In the genomic region with DNA sequence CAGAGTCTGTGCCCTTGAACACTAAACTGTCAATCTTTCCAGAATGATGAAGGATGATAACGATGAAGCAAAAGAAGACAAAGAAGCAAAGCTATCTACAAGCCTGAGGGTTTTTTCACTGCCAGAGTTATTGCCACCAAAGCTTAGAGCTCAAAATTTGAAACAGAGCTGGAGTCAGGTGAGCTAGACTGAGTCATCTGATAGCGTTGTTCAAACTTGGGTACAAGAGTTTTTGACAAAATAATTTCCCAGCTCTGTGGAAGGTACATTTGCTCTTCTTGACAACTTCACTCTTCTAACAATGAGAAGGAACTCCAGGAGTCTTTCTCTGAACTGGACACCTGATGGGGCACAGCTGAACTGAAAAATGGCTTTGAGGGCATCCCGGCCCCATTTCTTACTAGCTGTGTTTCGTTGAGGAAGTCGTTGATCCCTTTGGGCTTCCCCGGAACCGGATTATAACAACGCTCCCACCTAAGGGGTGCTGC, we compare ENCODE assay signal across 8 cellular contexts. TPM values are rescaled to one million over a fixed set of nuclear protein-coding genes. Genes with fewer than 3 reads are reported as not detected.
DNase-seq lines count a peak whose midpoint lies in the region; ATAC-seq and TF ChIP-seq lines count a peak whose summit lies in the region.

No MANE protein-coding gene starts in this region.

- DNase-seq in A673 (ENCODE audit: low spot score) (no peak), PC-9 (no peak), esophagus muscularis mucosa (ENCODE audit: extremely low spot score) (no peak), NCI-H146 (lab: John Stamatoyannopoulos, UW) (no peak), NCI-H524 (lab: John Stamatoyannopoulos, UW) (no peak)

- intact Hi-C loops in A673 (cut with micrococcal nuclease; ENCODE audit: unreplicated experiment), result no loop called here
- intact Hi-C loops in PC-9 (cut with micrococcal nuclease; ENCODE audit: unreplicated experiment), result loop anchor here (1.0 to 10.0 kb wide), 2 partner anchors 118 to 384 kb away; a partner anchor contains a TSS
- intact Hi-C loops in esophagus muscularis mucosa (cut with DNase I), result no loop called here

- peaks cover 36% of the 10 kb centered on the region for H3K79me2 ChIP-seq in PC-9 (ENCODE audit: low read depth)
- peaks cover 3% of the 10 kb centered on the region for H3K79me2 ChIP-seq in parathyroid adenoma

- H3K4me3 ChIP-seq in A673 (ENCODE audit: low read depth, low read length, poor library complexity, severe bottlenecking) (peak overlapping the region; percentile 78), PC-9 (peak overlapping the region; percentile 86), esophagus muscularis mucosa (peak overlapping the region; percentile 87 to 97 (median 93)), parathyroid adenoma (ENCODE audit: low read depth, low read length) (peak overlapping the region; percentile 93)

- ATAC-seq in GM18868 (IDR thresholded peaks at IDR 0.05; ENCODE audit: unreplicated experiment) (peak; percentile 17), HG03565 (IDR thresholded peaks at IDR 0.05; ENCODE audit: unreplicated experiment) (no peak)

- H3K27ac ChIP-seq in A673 (ENCODE audit: low read depth, low read length, poor library complexity, severe bottlenecking) (peak overlapping the region; percentile 86), PC-9 (peak overlapping the region; percentile 52), esophagus muscularis mucosa (replicated peaks in 1 of 4) (peak overlapping the region; percentile 89 to 96 (median 92)), parathyroid adenoma (peak overlapping the region; percentile 63)

- WGBS in esophagus muscularis mucosa, result 7% methylated on average over 8 of the region's 8 CpGs

- H2AFZ ChIP-seq in PC-9 (peak overlapping the region; percentile 96), parathyroid adenoma (peak overlapping the region; percentile 75)

- no peaks in the 10 kb centered on the region for H3K9me2 ChIP-seq in PC-9 (ENCODE audit: insufficient read depth)

- no peaks in the 10 kb centered on the region for H4K20me1 ChIP-seq in PC-9 (ENCODE audit: insufficient read depth)

- peak overlapping the region; percentile 93 for H3K4me2 ChIP-seq in PC-9
- H3K4me2 ChIP-seq in parathyroid adenoma (ENCODE audit: low read length), result peak overlapping the region; percentile 90

- H3F3A ChIP-seq in PC-9 (ENCODE audit: insufficient read depth, low read depth), result peaks cover 25% of the 10 kb centered on the region; the same call in 1 of the 2 replicates

- POLR2A ChIA-PET in A673 (lab: Charles Lee; ENCODE audit: low non-redundant PET), result no interaction called here
- POLR2A ChIA-PET in PC-9 (lab: Charles Lee; ENCODE audit: unreplicated experiment), result interaction anchor here (0.5 to 1.6 kb wide), 3 partner anchors 9 to 599 kb away, joined by 3 to 10 read pairs (median 9); a partner anchor contains a TSS

- TF ChIP-seq CTCF in A673 (conservative IDR thresholded peaks at IDR 0.05; ENCODE audit: low read depth, low read length), result no peak
- no peak for TF ChIP-seq CTCF in PC-9 (conservative IDR thresholded peaks at IDR 0.05)
- TF ChIP-seq CTCF in esophagus muscularis mucosa (IDR thresholded peaks at IDR 0.05), result no peak
- no peak for TF ChIP-seq CTCF in parathyroid adenoma (IDR thresholded peaks at IDR 0.05)

- no peak for TF ChIP-seq EP300 in esophagus muscularis mucosa (IDR thresholded peaks at IDR 0.05)

- no peaks in the 10 kb centered on the region for H3K9me3 ChIP-seq in A673 (ENCODE audit: low read depth, low read length, poor library complexity, severe bottlenecking)
- no peaks in the 10 kb centered on the region for H3K9me3 ChIP-seq in PC-9 (ENCODE audit: insufficient read depth, low read depth)
- H3K9me3 ChIP-seq in esophagus muscularis mucosa, result no peaks in the 10 kb centered on the region
- H3K9me3 ChIP-seq in parathyroid adenoma (ENCODE audit: control insufficient read depth, low read length), result no peaks in the 10 kb centered on the region

- peak overlapping the region; percentile 58 for H3K9ac ChIP-seq in parathyroid adenoma

- no peaks in the 10 kb centered on the region for H3K27me3 ChIP-seq in A673 (replicated peaks; ENCODE audit: insufficient read depth, low read depth, low read length, poor library complexity)
- H3K27me3 ChIP-seq in PC-9 (ENCODE audit: insufficient read depth, low read depth), result no peaks in the 10 kb centered on the region
- no peaks in the 10 kb centered on the region for H3K27me3 ChIP-seq in esophagus muscularis mucosa
- H3K27me3 ChIP-seq in parathyroid adenoma (ENCODE audit: control insufficient read depth, insufficient read depth, low read length), result no peaks in the 10 kb centered on the region

- BruUV-seq in A673 (replicated peaks; lab: Mats Ljungman, UMichigan) (no TSS peak), PC-9 (replicated peaks; lab: Mats Ljungman, UMichigan) (TSS peak; percentile 34)

- peaks cover 14% of the 10 kb centered on the region for H3K4me1 ChIP-seq in A673 (ENCODE audit: insufficient read depth, low read length, poor library complexity, severe bottlenecking)
- peaks cover 27% of the 10 kb centered on the region for H3K4me1 ChIP-seq in PC-9 (replicated peaks; ENCODE audit: insufficient read depth)
- H3K4me1 ChIP-seq in esophagus muscularis mucosa, result peaks cover 12 to 29% (median 23%) of the 10 kb centered on the region in 4 donors
- H3K4me1 ChIP-seq in parathyroid adenoma, result no peaks in the 10 kb centered on the region

- no peak for TF ChIP-seq POLR2A in esophagus muscularis mucosa (IDR thresholded peaks at IDR 0.05; ENCODE audit: low read depth)

- CTCF ChIA-PET in A673 (lab: Charles Lee), result interaction anchor here (0.6 kb wide), 2 partner anchors 8 to 117 kb away, joined by 3 to 5 read pairs; no protein-coding TSS in a partner anchor
- CTCF ChIA-PET in PC-9 (lab: Charles Lee), result interaction anchor here (0.8 kb wide), 1 partner anchor 287 kb away, joined by 4 read pairs; no protein-coding TSS in a partner anchor

- H3K36me3 ChIP-seq in A673 (ENCODE audit: insufficient read depth, low read length, poor library complexity, severe bottlenecking), result no peaks in the 10 kb centered on the region
- peaks cover under 1% of the 10 kb centered on the region; the same call in 1 of the 2 replicates for H3K36me3 ChIP-seq in PC-9 (ENCODE audit: low read depth)
- peaks cover 0 to 2% (median under 1%) of the 10 kb centered on the region in 4 donors for H3K36me3 ChIP-seq in esophagus muscularis mucosa
- no peaks in the 10 kb centered on the region for H3K36me3 ChIP-seq in parathyroid adenoma (ENCODE audit: control insufficient read depth, insufficient read depth, low read length)

RNA-seq across cellular contexts. Expression of a gene that starts 0.7 kb away (rescaled TPM):
- total RNA-seq in A673 (2021), result 19.2 and 27.4 TPM in 2 replicates
- total RNA-seq in PC-9 (2021), result 52.6 and 56.8 TPM in 2 replicates
- 10 to 100 TPM; 26.4 to 37.3 (median 27.8) TPM for total RNA-seq in esophagus muscularis mucosa
